1 cellular context compared by ENCODE assay signal in the genomic region with DNA sequence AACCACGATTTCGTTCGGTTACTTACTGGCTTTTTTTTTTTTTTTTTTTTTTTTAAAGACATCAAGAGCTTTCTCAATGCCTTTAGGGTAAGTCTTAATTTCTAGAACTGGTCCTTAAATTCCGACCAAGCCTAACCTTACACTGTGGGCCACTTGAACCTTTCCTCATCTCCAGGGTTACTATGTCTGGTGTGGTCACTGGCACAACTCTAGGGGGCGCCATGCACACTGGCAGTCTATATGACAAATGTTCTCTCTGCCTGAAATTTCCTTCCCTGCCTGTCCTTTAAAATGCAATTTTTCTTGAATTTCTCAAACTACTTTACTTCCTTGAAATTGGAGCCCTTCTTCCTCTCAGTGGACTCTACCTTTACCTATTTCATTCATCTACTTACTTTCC.
TF ChIP-seq lines count a peak whose summit lies in the region.

No MANE protein-coding gene starts in this region.

TF ChIP-seq in HCT116, 20 proteins besides CTCF, POLR2A, EP300 and RAD21 (continued from another document):
- TF ChIP-seq, protein P1, sequence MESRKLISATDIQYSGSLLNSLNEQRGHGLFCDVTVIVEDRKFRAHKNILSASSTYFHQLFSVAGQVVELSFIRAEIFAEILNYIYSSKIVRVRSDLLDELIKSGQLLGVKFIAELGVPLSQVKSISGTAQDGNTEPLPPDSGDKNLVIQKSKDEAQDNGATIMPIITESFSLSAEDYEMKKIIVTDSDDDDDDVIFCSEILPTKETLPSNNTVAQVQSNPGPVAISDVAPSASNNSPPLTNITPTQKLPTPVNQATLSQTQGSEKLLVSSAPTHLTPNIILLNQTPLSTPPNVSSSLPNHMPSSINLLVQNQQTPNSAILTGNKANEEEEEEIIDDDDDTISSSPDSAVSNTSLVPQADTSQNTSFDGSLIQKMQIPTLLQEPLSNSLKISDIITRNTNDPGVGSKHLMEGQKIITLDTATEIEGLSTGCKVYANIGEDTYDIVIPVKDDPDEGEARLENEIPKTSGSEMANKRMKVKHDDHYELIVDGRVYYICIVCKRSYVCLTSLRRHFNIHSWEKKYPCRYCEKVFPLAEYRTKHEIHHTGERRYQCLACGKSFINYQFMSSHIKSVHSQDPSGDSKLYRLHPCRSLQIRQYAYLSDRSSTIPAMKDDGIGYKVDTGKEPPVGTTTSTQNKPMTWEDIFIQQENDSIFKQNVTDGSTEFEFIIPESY (IDR thresholded peaks at IDR 0.05; ENCODE audit: extremely low read depth, insufficient replicate concordance, low read length) = no peak
- TF ChIP-seq EZH2 (IDR thresholded peaks at IDR 0.05) (no peak), CEBPB (IDR thresholded peaks at IDR 0.05; ENCODE audit: low read depth) (no peak), SIN3A (IDR thresholded peaks at IDR 0.05; ENCODE audit: low read depth) (no peak), ZFX (IDR thresholded peaks at IDR 0.05) (no peak), YY1 (IDR thresholded peaks at IDR 0.05; ENCODE audit: extremely low read depth, insufficient replicate concordance, low read depth, low read length) (no peak), CBX3 (IDR thresholded peaks at IDR 0.05; ENCODE audit: low read depth) (no peak)
- TF ChIP-seq, protein P2, sequence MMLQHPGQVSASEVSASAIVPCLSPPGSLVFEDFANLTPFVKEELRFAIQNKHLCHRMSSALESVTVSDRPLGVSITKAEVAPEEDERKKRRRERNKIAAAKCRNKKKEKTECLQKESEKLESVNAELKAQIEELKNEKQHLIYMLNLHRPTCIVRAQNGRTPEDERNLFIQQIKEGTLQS (IDR thresholded peaks at IDR 0.05) = no peak
- TF ChIP-seq, protein P3, sequence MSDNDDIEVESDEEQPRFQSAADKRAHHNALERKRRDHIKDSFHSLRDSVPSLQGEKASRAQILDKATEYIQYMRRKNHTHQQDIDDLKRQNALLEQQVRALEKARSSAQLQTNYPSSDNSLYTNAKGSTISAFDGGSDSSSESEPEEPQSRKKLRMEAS (IDR thresholded peaks at IDR 0.05) = no peak
